24 cellular contexts compared by ENCODE assay signal in genomic region chr17:79224903-79225302, GRCh38.
"Had no signal": no experiment of that assay in that cellular context is flagged by ENCODE, and none has a peak within 500 bp of the region (broad histone marks: within the 10 kb centered on the region; RNA-seq: fewer than 3 reads in every experiment).

No MANE protein-coding gene starts in this region.

- ATAC-seq: left ventricle myocardium superior; lower lobe of right lung; naive thymus-derived CD8-positive, alpha-beta T cell; right cardiac atrium; stimulated activated effector memory CD8-positive, alpha-beta T cell treated with anti-CD3 and anti-CD28 coated beads, Interleukin-12 subunit alpha, Interleukin-12 subunit beta, amount 100 ng/mL, for 72 hours; stimulated activated naive CD8-positive, alpha-beta T cell treated with anti-CD3 and anti-CD28 coated beads, Interleukin-15, amount 100 ng/mL, for 72 hours had no signal

- FAIRE-seq: islet of Langerhans, kidney, small intestine had no signal

- H3K27me3 ChIP-seq: ovary, uterus had no signal

- H3K27ac ChIP-seq: lower lobe of right lung, ovary, prostate gland, sigmoid colon, spleen, tibial nerve, uterus had no signal

- H3K36me3 ChIP-seq: lower lobe of right lung, ovary, prostate gland, spleen, tibial nerve, uterus had no signal

- DNase-seq: hypothalamus; immature natural killer cell; kidney; left ventricle myocardium superior; lower lobe of right lung; mammary epithelial cell; mesenchymal stem cell; naive thymus-derived CD8-positive, alpha-beta T cell; nucleus accumbens; ovary; retina; right cardiac atrium; sigmoid colon; small intestine; spleen; stimulated activated CD4-positive, alpha-beta T cell treated with anti-CD3 and anti-CD28 coated beads, Interleukin-4, amount 100 ng/mL, for 24 hours; stimulated activated naive CD4-positive, alpha-beta T cell treated with Interleukin-2 at 50 U/mL for 16 hours; stimulated activated naive CD8-positive, alpha-beta T cell treated with anti-CD3 and anti-CD28 coated beads, Interleukin-15, amount 100 ng/mL, for 72 hours; substantia nigra; uterus had no signal

- H3K4me1 ChIP-seq: lower lobe of right lung, prostate gland, uterus had no signal

- H3K4me3 ChIP-seq: lower lobe of right lung, ovary, prostate gland, sigmoid colon, spleen, tibial nerve, uterus had no signal

- H3K9me3 ChIP-seq: lower lobe of right lung, ovary, prostate gland, sigmoid colon, spleen, tibial nerve, uterus had no signal
